Comparison of ENCODE assay signal across 26 cellular contexts in genomic region chr10:20834825-20835224, GRCh38.
"Had no signal": no experiment of that assay in that cellular context is flagged by ENCODE, and none has a peak within 500 bp of the region (broad histone marks: within the 10 kb centered on the region; RNA-seq: fewer than 3 reads in every experiment).

No MANE protein-coding gene starts in this region.

- H3K9me3 ChIP-seq: colonic mucosa, lower lobe of right lung, mucosa of descending colon had no signal

- H3K4me2 ChIP-seq: hepatocyte had no signal

- H3K4me1 ChIP-seq: colonic mucosa, gastroesophageal sphincter, lower lobe of right lung had no signal

- H3K27ac Mint-ChIP-seq: dendritic cell treated with granulocyte-macrophage colony-stimulating factor and Interleukin-4, amounts not matched to agents 40 ng/mL and 50 ng/mL, for 4 days; effector memory CD8-positive, alpha-beta T cell; endodermal cell; immature natural killer cell; mesothelial cell of epicardium; naive B cell had no signal

- H3K4me1 Mint-ChIP-seq: endodermal cell, immature natural killer cell, naive B cell had no signal

- H3K36me3 ChIP-seq: colonic mucosa, gastroesophageal sphincter had no signal

- H2AFZ ChIP-seq: hepatocyte had no signal

- H3K27me3 ChIP-seq: colonic mucosa, esophagus muscularis mucosa, foreskin keratinocyte, gastroesophageal sphincter, heart left ventricle, hepatocyte had no signal

- DNase-seq: colonic mucosa; cortex of kidney; effector CD8-positive, alpha-beta T cell; effector memory CD8-positive, alpha-beta T cell; endodermal cell; foreskin keratinocyte; heart left ventricle; hypothalamus; immature natural killer cell; islet precursor cell; kidney; left colon; left ventricle myocardium superior; lower lobe of right lung; mesenchymal stem cell; mucosa of descending colon; naive B cell had no signal

- H3K27ac ChIP-seq: colonic mucosa, esophagus muscularis mucosa, foreskin keratinocyte, gastroesophageal sphincter, hepatocyte, lower lobe of right lung had no signal

- H3K79me2 ChIP-seq: hepatocyte had no signal

- H3K9me3 Mint-ChIP-seq: dendritic cell treated with granulocyte-macrophage colony-stimulating factor and Interleukin-4, amounts not matched to agents 40 ng/mL and 50 ng/mL, for 4 days had no signal

- ATAC-seq: effector memory CD8-positive, alpha-beta T cell; foreskin keratinocyte; gastroesophageal sphincter; left colon; left lobe of liver; lower lobe of right lung; mucosa of descending colon had no signal

- H3K27me3 Mint-ChIP-seq: dendritic cell treated with granulocyte-macrophage colony-stimulating factor and Interleukin-4, amounts not matched to agents 40 ng/mL and 50 ng/mL, for 4 days; effector memory CD8-positive, alpha-beta T cell; naive B cell had no signal

- H3K4me3 Mint-ChIP-seq: dendritic cell treated with granulocyte-macrophage colony-stimulating factor and Interleukin-4, amounts not matched to agents 40 ng/mL and 50 ng/mL, for 4 days; effector memory CD8-positive, alpha-beta T cell; endodermal cell; immature natural killer cell; mesothelial cell of epicardium; naive B cell had no signal

- H3K4me3 ChIP-seq: colonic mucosa, esophagus muscularis mucosa, gastroesophageal sphincter, hepatocyte, lower lobe of right lung, mucosa of descending colon had no signal

- FAIRE-seq: endometrium, endothelial cell of umbilical vein, frontal cortex, kidney had no signal

- H3K36me3 Mint-ChIP-seq: immature natural killer cell, naive B cell had no signal
